ENCODE assay signal across 16 cellular contexts in the genomic region with DNA sequence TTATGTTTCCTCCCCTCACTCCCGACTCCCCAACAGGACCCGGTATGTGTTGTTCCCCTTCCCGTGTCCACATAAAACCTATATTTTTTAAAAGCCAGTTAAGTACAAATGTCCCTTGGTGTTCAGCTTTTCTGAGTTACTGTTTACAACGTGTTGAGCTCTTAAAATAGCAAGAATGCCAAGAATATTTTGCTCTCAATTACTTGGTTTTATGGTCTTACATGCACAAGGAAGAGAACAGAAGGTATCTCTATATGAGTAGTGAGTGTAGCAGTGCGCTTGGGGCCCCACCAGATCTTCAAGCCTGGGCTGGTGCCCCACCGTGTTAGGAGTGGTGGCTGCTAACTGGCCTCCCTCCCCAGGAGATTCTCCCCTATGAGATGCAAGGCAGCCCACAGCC.
DNase-seq lines count a peak whose midpoint lies in the region; ATAC-seq and TF ChIP-seq lines count a peak whose summit lies in the region.
"Had no signal": no experiment of that assay in that cellular context is flagged by ENCODE, and none has a peak within 500 bp of the region (broad histone marks: within the 10 kb centered on the region; RNA-seq: fewer than 3 reads in every experiment).

No MANE protein-coding gene starts in this region.

- H3K27me3 ChIP-seq in BJ (ENCODE audit: control insufficient read depth, insufficient read depth, low read length) (no peaks in the 10 kb centered on the region), IMR-90 (ENCODE audit: control insufficient read depth, insufficient read depth, low read length) (no peaks in the 10 kb centered on the region), hepatocyte (no peaks in the 10 kb centered on the region), trophoblast cell (ENCODE audit: insufficient read depth, low read length) (no peaks in the 10 kb centered on the region), breast epithelium (no peaks in the 10 kb centered on the region)

- CTCF ChIA-PET in BJ (lab: Yijun Ruan, JAX): interaction anchor here (1.0 kb wide), 1 partner anchor 13 kb away, joined by 3 read pairs; no protein-coding TSS in a partner anchor
- CTCF ChIA-PET in IMR-90 (lab: Yijun Ruan, JAX): interaction anchor here (1.4 kb wide), 1 partner anchor 16 kb away, joined by 3 read pairs; no protein-coding TSS in a partner anchor

- peak overlapping the region; percentile 47; the same call in 1 of the 2 replicates for H2BK20ac ChIP-seq in IMR-90 (ENCODE audit: low read depth, low read length)

- dilution Hi-C loops in IMR-90 (cut with HindIII; ENCODE audit: low sequenced_read_pairs, unreplicated experiment): no loop called here

- no peak overlapping the region for H2AFZ ChIP-seq in IMR-90 (replicated peaks; ENCODE audit: low read length, poor library complexity)
- no peak overlapping the region for H2AFZ ChIP-seq in hepatocyte
- H2AFZ ChIP-seq in trophoblast cell (ENCODE audit: insufficient read depth, low read length, poor library complexity): no peak overlapping the region

- H2BK12ac ChIP-seq in trophoblast cell (ENCODE audit: low read length): peak overlapping the region; percentile 67

- H3K9ac ChIP-seq in IMR-90 (ENCODE audit: low read depth, low read length) (no peak overlapping the region; the same call in 1 of the 2 replicates), trophoblast cell (ENCODE audit: low read length) (no peak overlapping the region)

- no peak overlapping the region; the same call in 1 of the 2 replicates for H3K27ac ChIP-seq in IMR-90 (ENCODE audit: insufficient read depth, low read length)
- H3K27ac ChIP-seq in hepatocyte: peak overlapping the region; percentile 50
- peak overlapping the region; percentile 7 for H3K27ac ChIP-seq in trophoblast cell (ENCODE audit: low read depth, low read length)
- no peak overlapping the region for H3K27ac ChIP-seq in breast epithelium
- H3K27ac ChIP-seq: HL-60 had no signal

- H3K23ac ChIP-seq in IMR-90 (ENCODE audit: low read depth, low read length) (no peak overlapping the region), trophoblast cell (ENCODE audit: low read length) (no peak overlapping the region)

- no peaks in the 10 kb centered on the region for H3K36me3 Mint-ChIP-seq in natural killer cell
- H3K36me3 Mint-ChIP-seq: CD8-positive, alpha-beta T cell had no signal

- H3K4me3 ChIP-seq in BJ (ENCODE audit: low read depth, low read length) (no peak overlapping the region), IMR-90 (ENCODE audit: insufficient read depth, low read depth, low read length) (no peak overlapping the region), hepatocyte (no peak overlapping the region), trophoblast cell (ENCODE audit: low read depth, low read length) (no peak overlapping the region), breast epithelium (no peak overlapping the region)

- H3K4me1 Mint-ChIP-seq in natural killer cell: peaks cover 25 to 26% of the 10 kb centered on the region in 2 donors

- TF ChIP-seq RAD21 in IMR-90 (IDR thresholded peaks at IDR 0.05; ENCODE audit: low read length): no peak

- H3K9me3 Mint-ChIP-seq in natural killer cell: no peaks in the 10 kb centered on the region
- H3K9me3 Mint-ChIP-seq: CD8-positive, alpha-beta T cell; HFFc6 had no signal

- intact Hi-C loops in IMR-90 (cut with micrococcal nuclease) (no loop called here), sciatic nerve (cut with DNase I) (no loop called here), breast epithelium (cut with DNase I; ENCODE audit: low total_unique reads) (no loop called here), natural killer cell (cut with micrococcal nuclease) (no loop called here)

- peak overlapping the region; percentile 11; the same call in 1 of the 2 replicates for H3K4me2 ChIP-seq in IMR-90 (ENCODE audit: low read depth, low read length)
- peak overlapping the region; percentile 43 for H3K4me2 ChIP-seq in hepatocyte
- H3K4me2 ChIP-seq in trophoblast cell (ENCODE audit: low read length): no peak overlapping the region

- no peak overlapping the region for H3K4me3 Mint-ChIP-seq in natural killer cell
- H3K4me3 Mint-ChIP-seq: CD14-positive monocyte; CD8-positive, alpha-beta T cell; HFFc6 had no signal

- no peaks in the 10 kb centered on the region for H3K9me2 ChIP-seq in hepatocyte (replicated peaks; ENCODE audit: insufficient read depth)

- H3K4me1 ChIP-seq in IMR-90 (ENCODE audit: control insufficient read depth, insufficient read depth, low read length): peaks cover 17% of the 10 kb centered on the region
- H3K4me1 ChIP-seq in hepatocyte (ENCODE audit: insufficient read depth): peaks cover 20% of the 10 kb centered on the region
- H3K4me1 ChIP-seq in trophoblast cell (ENCODE audit: control insufficient read depth in 1 of 2, insufficient read depth in 2 of 2, low read length in 2 of 2): peaks cover 9 to 27% of the 10 kb centered on the region in 2 experiments
- H3K4me1 ChIP-seq in breast epithelium: no peaks in the 10 kb centered on the region

- H4K91ac ChIP-seq in IMR-90 (ENCODE audit: insufficient read depth, low read depth, low read length) (peak overlapping the region; percentile 70), trophoblast cell (ENCODE audit: low read depth, low read length) (peak overlapping the region; percentile 71)

- peak overlapping the region; percentile 64; the same call in 1 of the 2 replicates for H4K5ac ChIP-seq in IMR-90 (ENCODE audit: low read depth, low read length)

- no peaks in the 10 kb centered on the region for H4K20me1 ChIP-seq in IMR-90 (ENCODE audit: insufficient read depth, low read length)
- H4K20me1 ChIP-seq in hepatocyte (ENCODE audit: insufficient read depth, poor library complexity, severe bottlenecking): no peaks in the 10 kb centered on the region

- peak overlapping the region; percentile 64; the same call in 2 of the 3 replicates for H2BK15ac ChIP-seq in IMR-90 (ENCODE audit: low read depth, low read length)

- POLR2A ChIA-PET in BJ (lab: Charles Lee) (no interaction called here), IMR-90 (lab: Charles Lee; ENCODE audit: unreplicated experiment) (no interaction called here)

- H3K14ac ChIP-seq in IMR-90 (replicated peaks; ENCODE audit: low read depth, low read length) (peak overlapping the region; percentile 33), trophoblast cell (ENCODE audit: low read length) (peak overlapping the region; percentile 7)

- 40% methylated on average over 1 of the region's 6 CpGs; no CpG with 5 or more reads in 1 of the 2 experiments for WGBS in IMR-90 (ENCODE audit: extremely low coverage in 2 of 2, insufficient read length in 1 of 2), 2 experiments
- 32% methylated on average over 6 of the region's 6 CpGs for WGBS in hepatocyte (ENCODE audit: low lambda C conversion rate, missing lambda C conversion rate)
- no CpG with 5 or more reads among the region's 6 CpGs for WGBS in trophoblast cell (ENCODE audit: extremely low coverage, insufficient coverage, insufficient read length)

- BruUV-seq in IMR-90 (replicated peaks; lab: Mats Ljungman, UMichigan): no TSS peak

- in situ Hi-C loops in IMR-90 (cut with MboI; ENCODE audit: low sequenced_read_pairs): no loop called here

- TF ChIP-seq CTCF in BJ (IDR thresholded peaks at IDR 0.05; ENCODE audit: insufficient read depth, low read depth, low read length) (no peak), IMR-90 (conservative IDR thresholded peaks at IDR 0.05; ENCODE audit: low read depth, low read length) (no peak), hepatocyte (IDR thresholded peaks at IDR 0.05; ENCODE audit: poor library complexity) (no peak), breast epithelium (IDR thresholded peaks at IDR 0.05) (no peak), natural killer cell (IDR thresholded peaks at IDR 0.05) (no peak)

- no peak for TF ChIP-seq POLR2A in IMR-90 (IDR thresholded peaks at IDR 0.05; ENCODE audit: low read depth, low read length)
- TF ChIP-seq POLR2A in breast epithelium (IDR thresholded peaks at IDR 0.05): no peak

- H3K36me3 ChIP-seq in BJ (ENCODE audit: control insufficient read depth, insufficient read depth, low read length) (no peaks in the 10 kb centered on the region), IMR-90 (ENCODE audit: control insufficient read depth, insufficient read depth, low read length) (no peaks in the 10 kb centered on the region; the same call in 1 of the 2 replicates), hepatocyte (replicated peaks; ENCODE audit: insufficient read depth, low read depth) (no peaks in the 10 kb centered on the region), trophoblast cell (ENCODE audit: control insufficient read depth in 1 of 2, insufficient read depth in 2 of 2, low read length in 2 of 2) (peaks cover 2 to 3% of the 10 kb centered on the region in 2 experiments), breast epithelium (no peaks in the 10 kb centered on the region)

- DNase-seq in BJ (ENCODE audit: low read depth) (peak; percentile 47), IMR-90 (no peak), hepatocyte (ENCODE audit: low spot score) (no peak), trophoblast cell (peak in 1 of 2 donors; percentile 46), sciatic nerve (ENCODE audit: low spot score) (no peak), breast epithelium (ENCODE audit: low spot score in 2 of 2) (no peak), natural killer cell (no peak)
- DNase-seq in activated effector memory CD4-positive, alpha-beta T cell treated with anti-CD3 and anti-CD28 coated beads, Interleukin-2, amount 50 U/mL, for 16 hours: no peak
- DNase-seq: ACHN; CD8-positive, alpha-beta T cell; COR-L47; GF-D8; HCEC 1CT; HFFc6 had no signal

- H3K18ac ChIP-seq in IMR-90 (ENCODE audit: low read depth, low read length) (peak overlapping the region; percentile 69), trophoblast cell (ENCODE audit: low read length) (no peak overlapping the region)

- H2AK5ac ChIP-seq in IMR-90 (ENCODE audit: low read depth, low read length): peak overlapping the region; percentile 89
- no peak overlapping the region for H2AK5ac ChIP-seq in trophoblast cell (ENCODE audit: low read length)

- H4K8ac ChIP-seq in IMR-90 (ENCODE audit: low read depth in 2 of 2, low read length in 2 of 2) (peak overlapping the region; percentile 54 to 61; a peak in 2 of 4 replicates), trophoblast cell (ENCODE audit: low read depth, low read length) (no peak overlapping the region)

- H2BK120ac ChIP-seq in IMR-90 (ENCODE audit: low read depth, low read length) (peak overlapping the region; percentile 88), trophoblast cell (ENCODE audit: insufficient read depth, low read length, poor library complexity) (peak overlapping the region; percentile 62)

- ATAC-seq in IMR-90 (ENCODE audit: low read depth) (peak; percentile 62), sciatic nerve (no peak), natural killer cell (no peak)
- ATAC-seq: CD8-positive, alpha-beta T cell had no signal

- H3K9me3 ChIP-seq in IMR-90 (ENCODE audit: control insufficient read depth, insufficient read depth, low read length) (no peaks in the 10 kb centered on the region), hepatocyte (ENCODE audit: low read depth) (no peaks in the 10 kb centered on the region), trophoblast cell (ENCODE audit: insufficient read depth, low read depth, low read length) (peaks cover 5% of the 10 kb centered on the region), breast epithelium (no peaks in the 10 kb centered on the region)

- peaks cover 3 to 7% of the 10 kb centered on the region in 2 donors for H3K27me3 Mint-ChIP-seq in natural killer cell (ENCODE audit: low read depth in 2 of 2)

- H3K27ac Mint-ChIP-seq in natural killer cell: peak overlapping the region in 1 of 2 donors; percentile 14
- H3K27ac Mint-ChIP-seq: CD14-positive monocyte; CD8-positive, alpha-beta T cell; HFFc6 had no signal

- no peak overlapping the region for H3K56ac ChIP-seq in IMR-90 (ENCODE audit: extremely low read depth, insufficient read depth, low read length)

- no peaks in the 10 kb centered on the region for H3K79me2 ChIP-seq in hepatocyte
- H3K79me2 ChIP-seq in trophoblast cell (ENCODE audit: control insufficient read depth, insufficient read depth, low read length, poor library complexity): peaks cover 3% of the 10 kb centered on the region

- H4K12ac ChIP-seq in trophoblast cell (ENCODE audit: low read depth, low read length): no peak overlapping the region

- H3K79me1 ChIP-seq in IMR-90 (ENCODE audit: low read depth in 1 of 2, low read length in 2 of 2): peaks cover 0 to 38% of the 10 kb centered on the region in 2 experiments; a peak in 2 of 4 replicates
- peaks cover 17% of the 10 kb centered on the region for H3K79me1 ChIP-seq in trophoblast cell (ENCODE audit: low read length)

- H3K4ac ChIP-seq in IMR-90 (ENCODE audit: low read depth, low read length) (peak overlapping the region; percentile 77), trophoblast cell (ENCODE audit: low read depth, low read length) (no peak overlapping the region)

- H3K9me1 ChIP-seq in IMR-90 (ENCODE audit: insufficient read depth, low read length): peaks cover 8% of the 10 kb centered on the region

- peak overlapping the region; percentile 22 for H2BK5ac ChIP-seq in IMR-90 (ENCODE audit: low read depth, low read length, poor library complexity, severe bottlenecking)
- peak overlapping the region; percentile 8 for H2BK5ac ChIP-seq in trophoblast cell (ENCODE audit: low read depth, low read length, poor library complexity)

- no peak overlapping the region for H2AK9ac ChIP-seq in IMR-90 (replicated peaks; ENCODE audit: low read depth, low read length, poor library complexity)

Comparison
In these comparisons a context has a peak if more than half of its experiments do, and no peak if none do; other contexts are left out.
1. H3K27ac ChIP-seq: peak in hepatocyte (single experiment) and trophoblast cell (single experiment); none in IMR-90 (single experiment) and breast epithelium (0 of 2).